22 cellular contexts compared by ENCODE assay signal in the genomic region with DNA sequence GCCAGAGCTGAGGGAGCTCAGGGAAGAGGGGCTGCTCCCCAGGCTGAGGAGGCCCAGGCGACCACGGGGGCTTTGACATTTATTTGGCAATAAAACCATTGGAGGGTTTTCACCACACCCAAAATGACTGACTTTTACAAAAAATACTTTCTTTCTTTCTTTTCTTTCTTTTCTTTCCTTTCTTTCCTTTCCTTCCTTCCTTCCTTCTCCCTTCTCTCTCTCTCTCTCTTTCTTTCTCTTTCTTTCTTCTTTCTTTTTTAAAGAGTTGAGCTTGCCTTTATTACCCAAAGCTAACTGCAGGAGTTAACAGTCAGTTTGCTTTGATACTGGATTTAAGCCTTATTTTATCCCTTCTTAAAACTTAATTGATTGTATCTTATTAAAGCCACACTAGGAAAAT. TPM values are rescaled to one million over a fixed set of nuclear protein-coding genes. Genes with fewer than 3 reads are reported as not detected.
DNase-seq lines count a peak whose midpoint lies in the region; ATAC-seq, FAIRE-seq and TF ChIP-seq lines count a peak whose summit lies in the region.
"Had no signal": no experiment of that assay in that cellular context is flagged by ENCODE, and none has a peak within 500 bp of the region (broad histone marks: within the 10 kb centered on the region; RNA-seq: fewer than 3 reads in every experiment).

No MANE protein-coding gene starts in this region.

- H3K27ac ChIP-seq in breast epithelium: no peak overlapping the region
- H3K27ac ChIP-seq in keratinocyte (ENCODE audit: control insufficient read depth, insufficient read depth, low read length): peak overlapping the region; percentile 84
- H3K27ac ChIP-seq: colonic mucosa, right lobe of liver had no signal

- no peak for FAIRE-seq in keratinocyte (lab: Jason Lieb, UNC)

- POLR2A ChIA-PET in MCF 10A (lab: Yijun Ruan, JAX): interaction anchor here (0.7 to 5.1 kb wide), 6 partner anchors 10 to 1950 kb away, joined by 3 to 46 read pairs (median 5); partner anchors contain the start of gene MRPL18

- H3K27me3 ChIP-seq in breast epithelium: no peaks in the 10 kb centered on the region
- no peaks in the 10 kb centered on the region for H3K27me3 ChIP-seq in keratinocyte (ENCODE audit: control insufficient read depth, extremely low read depth, insufficient read depth, low read length)
- H3K27me3 ChIP-seq: colonic mucosa, right lobe of liver had no signal

- H2AFZ ChIP-seq in keratinocyte (ENCODE audit: control insufficient read depth, low read length): no peak overlapping the region

- no peaks in the 10 kb centered on the region for H4K20me1 ChIP-seq in keratinocyte (ENCODE audit: control insufficient read depth, extremely low read depth, insufficient read depth, low read length)

- dilution Hi-C loops in keratinocyte (cut with MboI; ENCODE audit: extremely low pct_ligation_motif_present, low sequenced_read_pairs): no loop called here

- peaks cover 95% of the 10 kb centered on the region for H3K79me2 ChIP-seq in keratinocyte (ENCODE audit: control insufficient read depth, insufficient read depth, low read length)

- intact Hi-C loops in MCF 10A (cut with micrococcal nuclease): no loop called here
- intact Hi-C loops in breast epithelium (cut with DNase I; ENCODE audit: low total_unique reads): no loop called here

- no peak overlapping the region for H3K4me3 ChIP-seq in breast epithelium
- peak overlapping the region; percentile 31 for H3K4me3 ChIP-seq in WI38 (ENCODE audit: low read depth, low read length)
- peak overlapping the region in 1 of 3 experiments; percentile 58 for H3K4me3 ChIP-seq in keratinocyte (ENCODE audit: control insufficient read depth in 2 of 3, extremely low read depth in 1 of 3, insufficient read depth in 2 of 3, low read depth in 1 of 3, low read length in 3 of 3)
- H3K4me3 ChIP-seq: colonic mucosa, right lobe of liver had no signal

- no peaks in the 10 kb centered on the region for H3K36me3 ChIP-seq in breast epithelium
- peaks cover 0 to 2% of the 10 kb centered on the region in 2 experiments for H3K36me3 ChIP-seq in keratinocyte (ENCODE audit: control insufficient read depth in 2 of 2, extremely low read depth in 1 of 2, insufficient read depth in 2 of 2, low read length in 2 of 2)
- H3K36me3 ChIP-seq: colonic mucosa, right lobe of liver had no signal

- no peak for DNase-seq in MCF 10A (ENCODE audit: unreplicated experiment)
- no peak for DNase-seq in breast epithelium (ENCODE audit: low spot score in 2 of 2)
- no peak for DNase-seq in keratinocyte (ENCODE audit: low read depth, low spot score)
- DNase-seq in retina: no peak
- no peak for DNase-seq in DMS53 treated with DMSO at 0.1 percent for 48 hours (lab: John Stamatoyannopoulos, UW; ENCODE audit: unreplicated experiment)
- DNase-seq in ACHN: no peak
- DNase-seq: anterior cingulate cortex; colonic mucosa; COR-L47; immature natural killer cell; NCI-H1048; NCI-H2081 treated with DMSO at 0.1 percent for 48 hours; NCI-H524; right lobe of liver; stimulated activated CD4-positive, alpha-beta T cell treated with anti-CD3 and anti-CD28 coated beads, Interleukin-4, amount 100 ng/mL, for 24 hours had no signal

- H3K4me1 ChIP-seq in breast epithelium: peaks cover 0 to 6% of the 10 kb centered on the region in 2 donors
- peaks cover 71% of the 10 kb centered on the region for H3K4me1 ChIP-seq in keratinocyte (ENCODE audit: control insufficient read depth, extremely low read depth, insufficient read depth, low read length)
- H3K4me1 ChIP-seq: right lobe of liver had no signal

- TF ChIP-seq POLR2A in breast epithelium (IDR thresholded peaks at IDR 0.05): no peak

- peaks cover 7% of the 10 kb centered on the region for H3K36me3 Mint-ChIP-seq in MCF 10A (ENCODE audit: insufficient read depth, unreplicated experiment)

- peak overlapping the region; percentile 41 for H3K9ac ChIP-seq in keratinocyte (ENCODE audit: control insufficient read depth, extremely low read depth, insufficient read depth, low read length)

- in situ Hi-C loops in ACHN (cut with HindIII; ENCODE audit: low pct_ligation_motif_present, low pct_unique_long_range_greater_than_20kb, low sequenced_read_pairs): no loop called here

- peaks cover 40% of the 10 kb centered on the region for H3K4me1 Mint-ChIP-seq in MCF 10A (ENCODE audit: insufficient read depth, unreplicated experiment)

- no peaks in the 10 kb centered on the region for H3K27me3 Mint-ChIP-seq in MCF 10A (ENCODE audit: insufficient read depth, unreplicated experiment)
- H3K27me3 Mint-ChIP-seq: memory B cell, type B pancreatic cell had no signal

- CTCF ChIA-PET in MCF 10A (lab: Yijun Ruan, JAX): interaction anchor here (0.6 kb wide), 2 partner anchors 10 to 62 kb away, joined by 3 to 4 read pairs; no protein-coding TSS in a partner anchor

- H3K4me3 Mint-ChIP-seq in MCF 10A (ENCODE audit: unreplicated experiment): peak overlapping the region; percentile 15
- H3K4me3 Mint-ChIP-seq: activated CD8-positive, alpha-beta T cell treated with anti-CD3 and anti-CD28 coated beads, Interleukin-2, amount 10 ng/mL, durations not matched to agents 7 days and 5 days; immature natural killer cell; memory B cell; type B pancreatic cell had no signal

- TF ChIP-seq CTCF in MCF 10A (IDR thresholded peaks at IDR 0.05; ENCODE audit: unreplicated experiment) (no peak), breast epithelium (IDR thresholded peaks at IDR 0.05) (no peak), WI38 (IDR thresholded peaks at IDR 0.05; ENCODE audit: low read depth, low read length) (no peak), keratinocyte (optimal IDR thresholded peaks at IDR 0.05 in 1 of 3, IDR thresholded peaks at IDR 0.05 in 1 of 3, conservative IDR thresholded peaks at IDR 0.05 in 1 of 3; ENCODE audit: extremely low read depth in 1 of 3, insufficient read depth in 2 of 3, low read length in 3 of 3) (no peak)

- no TSS peak for BruUV-seq in MCF 10A (replicated peaks; lab: Mats Ljungman, UMichigan)

- peak overlapping the region; percentile 95 for H3K27ac Mint-ChIP-seq in MCF 10A (ENCODE audit: low read depth, unreplicated experiment)
- H3K27ac Mint-ChIP-seq: activated CD8-positive, alpha-beta T cell treated with anti-CD3 and anti-CD28 coated beads, Interleukin-2, amount 10 ng/mL, durations not matched to agents 7 days and 5 days; activated T-helper 2 cell treated with anti-CD3 and anti-CD28 coated beads, Interferon-gamma antibody, Interleukin-2, Interleukin-4, amounts not matched to agents 10 μg/mL and 5 μg/mL and 100 μg/mL, durations not matched to agents 14 hours and 24 hours and 36 hours; IgD-negative memory B cell; immature natural killer cell; memory B cell had no signal

- H3K9me3 ChIP-seq in breast epithelium: no peaks in the 10 kb centered on the region
- H3K9me3 ChIP-seq in keratinocyte (ENCODE audit: control insufficient read depth, low read depth, low read length): no peaks in the 10 kb centered on the region
- H3K9me3 ChIP-seq: colonic mucosa, right lobe of liver had no signal

- ATAC-seq in GM21367 (IDR thresholded peaks at IDR 0.05; ENCODE audit: unreplicated experiment): no peak
- ATAC-seq: right lobe of liver had no signal

- peak overlapping the region; percentile 75 for H3K4me2 ChIP-seq in keratinocyte (ENCODE audit: control insufficient read depth, extremely low read depth, insufficient read depth, low read depth, low read length)

- no peaks in the 10 kb centered on the region for H3K9me3 Mint-ChIP-seq in MCF 10A (ENCODE audit: unreplicated experiment)
- H3K9me3 Mint-ChIP-seq: IgD-negative memory B cell, immature natural killer cell, memory B cell had no signal

- H3K9me1 ChIP-seq in keratinocyte (ENCODE audit: control insufficient read depth, extremely low read depth, insufficient read depth, low read length): no peaks in the 10 kb centered on the region

RNA-seq across cellular contexts. Expression of gene SNX9, which starts 17.2 kb away (rescaled TPM):
- total RNA-seq in MCF 10A (2022) (33.1 and 37.4 TPM in 2 replicates), breast epithelium (10 to 100 TPM; 61.6 to 83.2 (median 75.7) TPM)
- 25.3 to 40.9 TPM (median 37.8 TPM) in 3 replicates for polyA plus RNA-seq in keratinocyte
- 94.9 TPM for polyA plus RNA-seq in keratinocyte (2011; ENCODE audit: low read depth)
- polyA plus RNA-seq in keratinocyte (2011; cell fraction: cytosol; rRNA removed): 27.6 and 39.1 TPM in 2 replicates
- polyA plus RNA-seq in keratinocyte (2011; cell fraction: nucleus; rRNA removed): 40.1 and 44.8 TPM in 2 replicates
- 28.5 and 30.4 TPM in 2 replicates for polyA plus RNA-seq in keratinocyte (2012; ENCODE audit: low replicate concordance)
- 11.9 to 25.8 TPM (median 19.3 TPM) in 3 replicates for polyA minus RNA-seq in keratinocyte
- polyA minus RNA-seq in keratinocyte (2011; cell fraction: cytosol; rRNA and poly(A)+ RNA removed): 22.8 TPM
- polyA minus RNA-seq in keratinocyte (2011; cell fraction: nucleus; rRNA and poly(A)+ RNA removed): 19.0 and 28.6 TPM in 2 replicates
